ENCODE assay signal across 9 cellular contexts in genomic region chr15:78930577-78931388, GRCh38. TPM values are rescaled to one million over a fixed set of nuclear protein-coding genes. Genes with fewer than 3 reads are reported as not detected.
DNase-seq lines count a peak whose midpoint lies in the region; ATAC-seq and TF ChIP-seq lines count a peak whose summit lies in the region.
"Had no signal": no experiment of that assay in that cellular context is flagged by ENCODE, and none has a peak within 500 bp of the region (broad histone marks: within the 10 kb centered on the region; RNA-seq: fewer than 3 reads in every experiment).

No MANE protein-coding gene starts in this region.

- no peak for DNase-seq in T-helper 2 cell treated with Interferon-gamma antibody and Interleukin-4, amounts not matched to agents 5 μg/mL and 100 μg/mL, for 36 hours (ENCODE audit: low spot score)
- DNase-seq in T-helper 2 cell (no peak), T1000 (lab: John Stamatoyannopoulos, UW) (peak; percentile 71), left ventricle myocardium superior (no peak), type B pancreatic cell (ENCODE audit: extremely low spot score, unreplicated experiment) (no peak), colonic mucosa (no peak), retina (no peak), NCI-H526 (lab: John Stamatoyannopoulos, UW) (no peak)
- DNase-seq: immature natural killer cell had no signal

- peaks cover 26% of the 10 kb centered on the region for H3K36me3 Mint-ChIP-seq in T-helper 2 cell treated with Interferon-gamma antibody and Interleukin-4, amounts not matched to agents 5 μg/mL and 100 μg/mL, for 36 hours (ENCODE audit: low read depth)
- peaks cover 6% of the 10 kb centered on the region for H3K36me3 Mint-ChIP-seq in type B pancreatic cell

- TF ChIP-seq CTCF in type B pancreatic cell (conservative IDR thresholded peaks at IDR 0.05) (no peak), colonic mucosa (IDR thresholded peaks at IDR 0.05) (no peak)

- H3K9me3 ChIP-seq in colonic mucosa: no peaks in the 10 kb centered on the region

- no peak overlapping the region for H3K9ac ChIP-seq in colonic mucosa (ENCODE audit: low read depth in 2 of 2, low read length in 2 of 2)

- H3K4me1 ChIP-seq in colonic mucosa: no peaks in the 10 kb centered on the region

- no peaks in the 10 kb centered on the region for H3K4me1 Mint-ChIP-seq in T-helper 2 cell treated with Interferon-gamma antibody and Interleukin-4, amounts not matched to agents 5 μg/mL and 100 μg/mL, for 36 hours (ENCODE audit: low read depth)
- no peaks in the 10 kb centered on the region for H3K4me1 Mint-ChIP-seq in type B pancreatic cell (ENCODE audit: unreplicated experiment)
- H3K4me1 Mint-ChIP-seq: immature natural killer cell had no signal

- H3K27me3 ChIP-seq in colonic mucosa: no peaks in the 10 kb centered on the region

- no peak overlapping the region for H3K4me3 Mint-ChIP-seq in T-helper 2 cell treated with Interferon-gamma antibody and Interleukin-4, amounts not matched to agents 5 μg/mL and 100 μg/mL, for 36 hours
- H3K4me3 Mint-ChIP-seq in type B pancreatic cell: no peak overlapping the region
- H3K4me3 Mint-ChIP-seq: immature natural killer cell had no signal

- H3K4me3 ChIP-seq in colonic mucosa: no peak overlapping the region

- intact Hi-C loops in left ventricle myocardium superior (cut with micrococcal nuclease): no loop called here
- intact Hi-C loops in colonic mucosa (cut with DNase I): no loop called here

- no peaks in the 10 kb centered on the region for H3K9me3 Mint-ChIP-seq in T-helper 2 cell treated with Interferon-gamma antibody and Interleukin-4, amounts not matched to agents 5 μg/mL and 100 μg/mL, for 36 hours
- H3K9me3 Mint-ChIP-seq in type B pancreatic cell: no peaks in the 10 kb centered on the region
- H3K9me3 Mint-ChIP-seq: immature natural killer cell had no signal

- H3K27ac Mint-ChIP-seq in T-helper 2 cell treated with Interferon-gamma antibody and Interleukin-4, amounts not matched to agents 5 μg/mL and 100 μg/mL, for 36 hours: peak overlapping the region; percentile 31
- peak overlapping the region; percentile 72 for H3K27ac Mint-ChIP-seq in type B pancreatic cell
- H3K27ac Mint-ChIP-seq: immature natural killer cell had no signal

- no peaks in the 10 kb centered on the region for H3K27me3 Mint-ChIP-seq in T-helper 2 cell treated with Interferon-gamma antibody and Interleukin-4, amounts not matched to agents 5 μg/mL and 100 μg/mL, for 36 hours (ENCODE audit: low read depth)
- no peaks in the 10 kb centered on the region for H3K27me3 Mint-ChIP-seq in type B pancreatic cell

- no peaks in the 10 kb centered on the region for H3K36me3 ChIP-seq in colonic mucosa

- no peak overlapping the region for H3K27ac ChIP-seq in colonic mucosa

- ATAC-seq in left ventricle myocardium superior: peak; percentile 48

RNA-seq across cellular contexts. Expression of gene CTSH, which starts 14.1 kb away (rescaled TPM):
- total RNA-seq in left ventricle myocardium superior: 72.3 TPM
- total RNA-seq in type B pancreatic cell (ENCODE audit: low replicate concordance): 55.4 and 77.1 TPM in 2 replicates
- total RNA-seq in colonic mucosa: 10 to 100 TPM; 34.4 to 58.5 TPM

RNA-seq across cellular contexts. Expression of gene MORF4L1, which starts 58.1 kb away (rescaled TPM):
- total RNA-seq in left ventricle myocardium superior (343 TPM), type B pancreatic cell (ENCODE audit: low replicate concordance) (372 and 373 TPM in 2 replicates), colonic mucosa (100 to 1,000 TPM; 221 to 237 TPM)
